ENCODE assay signal across 26 cellular contexts in the genomic region with DNA sequence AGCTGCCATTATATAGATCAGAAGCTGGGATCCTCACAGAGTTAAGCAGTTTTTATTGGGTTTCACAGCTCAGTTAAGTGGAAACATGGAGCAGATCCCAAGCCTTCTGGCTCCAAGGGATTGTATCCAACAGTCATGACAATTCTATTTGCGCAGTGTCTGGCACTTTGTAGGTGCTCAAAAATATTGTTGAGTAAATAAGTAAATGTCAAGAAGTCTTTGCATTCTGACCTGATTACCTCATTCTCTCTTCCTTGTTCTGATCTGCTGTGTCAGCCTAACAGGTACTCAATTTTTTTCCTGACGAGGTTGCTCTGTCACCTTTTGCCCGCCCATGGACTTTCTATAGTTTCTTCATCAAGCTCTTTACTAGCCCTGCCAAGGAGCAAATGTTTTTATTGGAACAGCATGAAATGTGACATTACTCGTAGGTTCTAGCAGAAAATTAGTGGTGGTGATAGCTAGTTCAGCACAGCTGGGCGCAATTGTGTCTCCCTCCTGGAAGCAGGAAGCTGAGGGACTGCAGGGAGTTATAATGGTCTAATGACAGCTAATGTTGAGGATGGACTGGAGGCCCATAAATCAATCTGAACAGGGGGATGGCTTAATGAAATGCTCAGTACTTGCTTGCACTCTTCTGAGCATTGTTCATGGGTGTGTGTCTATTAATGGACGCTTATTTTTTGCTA.
DNase-seq lines count a peak whose midpoint lies in the region; ATAC-seq and TF ChIP-seq lines count a peak whose summit lies in the region.
"Had no signal": no experiment of that assay in that cellular context is flagged by ENCODE, and none has a peak within 500 bp of the region (broad histone marks: within the 10 kb centered on the region; RNA-seq: fewer than 3 reads in every experiment).

No MANE protein-coding gene starts in this region.

- H2AFZ ChIP-seq in neural cell (ENCODE audit: low read depth, low read length), result no peak overlapping the region

- no peak overlapping the region for H3K4me2 ChIP-seq in neural cell (ENCODE audit: low read length)

- H3K4me3 ChIP-seq in WERI-Rb-1 (ENCODE audit: low read depth, low read length) (no peak overlapping the region), neural cell (ENCODE audit: low read length) (no peak overlapping the region), coronary artery (no peak overlapping the region)
- H3K4me3 ChIP-seq: colonic mucosa, esophagus squamous epithelium, gastrocnemius medialis, K562, psoas muscle, upper lobe of left lung had no signal

- no peak for ATAC-seq in HG03025 (IDR thresholded peaks at IDR 0.05; ENCODE audit: low FRiP score, unreplicated experiment)
- ATAC-seq in GM18505 (IDR thresholded peaks at IDR 0.05; ENCODE audit: unreplicated experiment), result no peak
- ATAC-seq: activated CD8-positive, alpha-beta memory T cell treated with anti-CD3 and anti-CD28 coated beads, Interleukin-2, amount 10 ng/mL, durations not matched to agents 7 days and 5 days; activated T-cell treated with anti-CD3 and anti-CD28 coated beads, Interleukin-2, amount 50 U/mL, for 72 hours; effector memory CD8-positive, alpha-beta T cell; gastrocnemius medialis; K562; psoas muscle; Right ventricle myocardium inferior had no signal

- peak; percentile 67 for DNase-seq in DMS53 (lab: John Stamatoyannopoulos, UW)
- DNase-seq in NCI-H1417 treated with DMSO at 0.1 percent for 48 hours (lab: John Stamatoyannopoulos, UW), result peak; percentile 55
- peak; percentile 9 for DNase-seq in WERI-Rb-1
- no peak for DNase-seq in coronary artery (ENCODE audit: low spot score)
- DNase-seq in NCI-H1436 (lab: John Stamatoyannopoulos, UW), result no peak
- DNase-seq: activated CD4-positive, alpha-beta T cell treated with anti-CD3 and anti-CD28 coated beads, Interleukin-2, amount 50 U/mL, for 1 hour; activated CD8-positive, alpha-beta memory T cell treated with anti-CD3 and anti-CD28 coated beads, Interleukin-2, amount 10 ng/mL, durations not matched to agents 7 days and 5 days; activated naive CD4-positive, alpha-beta T cell treated with anti-CD3 and anti-CD28 coated beads for 36 hours; activated T-cell treated with anti-CD3 and anti-CD28 coated beads, Interleukin-2, amount 50 U/mL, for 72 hours; amygdala; CD4-positive, CD25-positive, alpha-beta regulatory T cell; colonic mucosa; effector memory CD8-positive, alpha-beta T cell; esophagus squamous epithelium; gastrocnemius medialis; hippocampal formation; NCI-H2107; NCI-H524 treated with DMSO at 0.1 percent for 48 hours; OCI-M1; psoas muscle had no signal

- TF ChIP-seq CTCF in WERI-Rb-1 (IDR thresholded peaks at IDR 0.05; ENCODE audit: low read depth, low read length) (no peak), neural cell (IDR thresholded peaks at IDR 0.05; ENCODE audit: poor library complexity, severe bottlenecking) (no peak), coronary artery (IDR thresholded peaks at IDR 0.05) (no peak)

- peak; percentile 61 for TF ChIP-seq EP300 in neural cell (conservative IDR thresholded peaks at IDR 0.05; ENCODE audit: poor library complexity, severe bottlenecking)

- no peak for TF ChIP-seq RAD21 in neural cell (conservative IDR thresholded peaks at IDR 0.05)

- H3K9me3 ChIP-seq in WERI-Rb-1 (ENCODE audit: severe bottlenecking) (no peaks in the 10 kb centered on the region), neural cell (ENCODE audit: low read length) (no peaks in the 10 kb centered on the region)
- H3K9me3 ChIP-seq: colonic mucosa, esophagus squamous epithelium, gastrocnemius medialis, psoas muscle, upper lobe of left lung had no signal

- no peaks in the 10 kb centered on the region for H3K9me2 ChIP-seq in neural cell (ENCODE audit: insufficient read depth, low read length)

- H4K20me1 ChIP-seq in neural cell (ENCODE audit: insufficient read depth), result no peaks in the 10 kb centered on the region

- no peaks in the 10 kb centered on the region for H3K79me2 ChIP-seq in neural cell (replicated peaks; ENCODE audit: insufficient read depth, low read length)

- no peak for TF ChIP-seq POLR2A in GM18505 (IDR thresholded peaks at IDR 0.05; ENCODE audit: borderline replicate concordance, extremely low read depth, insufficient read depth, insufficient read length)

- H3F3A ChIP-seq in neural cell (ENCODE audit: insufficient read depth, low read length, poor library complexity, severe bottlenecking), result no peaks in the 10 kb centered on the region

- no peaks in the 10 kb centered on the region for H3K36me3 ChIP-seq in WERI-Rb-1
- H3K36me3 ChIP-seq in neural cell (ENCODE audit: insufficient read depth, low read length), result no peaks in the 10 kb centered on the region
- H3K36me3 ChIP-seq: colonic mucosa, esophagus squamous epithelium, gastrocnemius medialis, upper lobe of left lung had no signal

- H3K27me3 ChIP-seq in WERI-Rb-1 (ENCODE audit: insufficient read depth, low read depth, severe bottlenecking) (no peaks in the 10 kb centered on the region), neural cell (ENCODE audit: insufficient read depth, low read depth, low read length) (no peaks in the 10 kb centered on the region)
- H3K27me3 ChIP-seq: colonic mucosa, esophagus squamous epithelium, gastrocnemius medialis, upper lobe of left lung had no signal

- H3K9ac ChIP-seq in neural cell (ENCODE audit: low read length), result no peak overlapping the region

- H3K27ac ChIP-seq in WERI-Rb-1, result no peak overlapping the region
- H3K27ac ChIP-seq in neural cell (ENCODE audit: low read length), result peak overlapping the region; percentile 32
- H3K27ac ChIP-seq in coronary artery, result no peak overlapping the region
- H3K27ac ChIP-seq: colonic mucosa, esophagus squamous epithelium, gastrocnemius medialis, psoas muscle had no signal

TF ChIP-seq in neural cell, 6 proteins besides CTCF, POLR2A, EP300 and RAD21:
- TF ChIP-seq POLR2AphosphoS5 (IDR thresholded peaks at IDR 0.05) (peak; percentile 82), TAF1 (IDR thresholded peaks at IDR 0.05; ENCODE audit: low read depth) (no peak), REST (IDR thresholded peaks at IDR 0.05; ENCODE audit: borderline replicate concordance) (peak; percentile 54)
TF ChIP-seq in neural cell: peak in this region for 2.

Comparison
In these comparisons a context has a peak if more than half of its experiments do, and no peak if none do; other contexts are left out.
1. DNase-seq: peak in DMS53 (single experiment), NCI-H1417 treated with DMSO at 0.1 percent for 48 hours (single experiment) and WERI-Rb-1 (single experiment); none in coronary artery (single experiment) and NCI-H1436 (single experiment).